Comparison of ENCODE assay signal across 14 cellular contexts in genomic region chr7:50681451-50682045, GRCh38.
DNase-seq lines count a peak whose midpoint lies in the region; ATAC-seq, FAIRE-seq and TF ChIP-seq lines count a peak whose summit lies in the region.
"Had no signal": no experiment of that assay in that cellular context is flagged by ENCODE, and none has a peak within 500 bp of the region (broad histone marks: within the 10 kb centered on the region; RNA-seq: fewer than 3 reads in every experiment).

No MANE protein-coding gene starts in this region.

- no peaks in the 10 kb centered on the region for H3K36me3 ChIP-seq in kidney (ENCODE audit: control insufficient read depth in 1 of 2, insufficient read depth in 2 of 2, low read length in 2 of 2)
- H3K36me3 ChIP-seq in Peyer's patch = no peaks in the 10 kb centered on the region
- H3K36me3 ChIP-seq: gastrocnemius medialis had no signal

- H3K27me3 Mint-ChIP-seq in natural killer cell treated with Interleukin-12 subunit alpha and Interleukin-12 subunit beta and Interleukin-15 and Interleukin-18, amount 100 ng/mL, for 72 hours = peaks cover 19 to 23% of the 10 kb centered on the region in 2 donors
- peaks cover 10 to 52% of the 10 kb centered on the region in 2 donors for H3K27me3 Mint-ChIP-seq in natural killer cell (ENCODE audit: low read depth in 2 of 2)
- H3K27me3 Mint-ChIP-seq: activated CD4-positive, alpha-beta memory T cell treated with anti-CD3 and anti-CD28 coated beads for 36 hours had no signal

- DNase-seq in natural killer cell treated with Interleukin-12 subunit alpha and Interleukin-12 subunit beta and Interleukin-15 and Interleukin-18, amount 100 ng/mL, for 72 hours (ENCODE audit: low spot score) = peak; percentile 28
- DNase-seq in natural killer cell (no peak), NCI-H2029 treated with DMSO at 0.1 percent for 48 hours (lab: John Stamatoyannopoulos, UW) (peak; percentile 48), kidney (no peak), left lobe of liver (ENCODE audit: low spot score) (no peak), HUDEP-2 (lab: John Stamatoyannopoulos, UW; ENCODE audit: unreplicated experiment in 76 of 76) (no peak), Peyer's patch (no peak)
- DNase-seq: activated CD4-positive, alpha-beta memory T cell treated with anti-CD3 and anti-CD28 coated beads for 36 hours; central memory CD4-positive, alpha-beta T cell; gastrocnemius medialis; NCI-H526 treated with DMSO at 0.1 percent for 48 hours; trophoblast cell had no signal

- H3K27me3 ChIP-seq in Peyer's patch = no peaks in the 10 kb centered on the region
- H3K27me3 ChIP-seq: gastrocnemius medialis had no signal

- H3K27ac Mint-ChIP-seq in natural killer cell treated with Interleukin-12 subunit alpha and Interleukin-12 subunit beta and Interleukin-15 and Interleukin-18, amount 100 ng/mL, for 72 hours = no peak overlapping the region
- no peak overlapping the region for H3K27ac Mint-ChIP-seq in natural killer cell
- H3K27ac Mint-ChIP-seq: activated CD4-positive, alpha-beta memory T cell treated with anti-CD3 and anti-CD28 coated beads for 36 hours; stimulated activated memory B cell treated with anti-CD40 and anti-IgM and Interleukin-4, amounts not matched to agents 10 μg/mL and 1 μg/mL and 100 μg/mL, for 72 hours had no signal

- FAIRE-seq in kidney (lab: Jason Lieb, UNC) = no peak

- H3K9me3 Mint-ChIP-seq in natural killer cell treated with Interleukin-12 subunit alpha and Interleukin-12 subunit beta and Interleukin-15 and Interleukin-18, amount 100 ng/mL, for 72 hours = no peaks in the 10 kb centered on the region
- H3K9me3 Mint-ChIP-seq in natural killer cell = no peaks in the 10 kb centered on the region
- H3K9me3 Mint-ChIP-seq: activated CD4-positive, alpha-beta memory T cell treated with anti-CD3 and anti-CD28 coated beads for 36 hours; stimulated activated memory B cell treated with anti-CD40 and anti-IgM and Interleukin-4, amounts not matched to agents 10 μg/mL and 1 μg/mL and 100 μg/mL, for 72 hours had no signal

- intact Hi-C loops in natural killer cell (cut with micrococcal nuclease) = no loop called here
- intact Hi-C loops in kidney (cut with DNase I) = no loop called here

- H3K4me3 ChIP-seq in kidney (ENCODE audit: low read length in 2 of 2) = no peak overlapping the region
- peak overlapping the region in 1 of 4 donors; percentile 2 for H3K4me3 ChIP-seq in Peyer's patch
- H3K4me3 ChIP-seq: gastrocnemius medialis had no signal

- no peaks in the 10 kb centered on the region for H3K36me3 Mint-ChIP-seq in natural killer cell treated with Interleukin-12 subunit alpha and Interleukin-12 subunit beta and Interleukin-15 and Interleukin-18, amount 100 ng/mL, for 72 hours
- no peaks in the 10 kb centered on the region for H3K36me3 Mint-ChIP-seq in natural killer cell
- H3K36me3 Mint-ChIP-seq: activated CD4-positive, alpha-beta memory T cell treated with anti-CD3 and anti-CD28 coated beads for 36 hours; stimulated activated memory B cell treated with anti-CD40 and anti-IgM and Interleukin-4, amounts not matched to agents 10 μg/mL and 1 μg/mL and 100 μg/mL, for 72 hours had no signal

- H3K27ac ChIP-seq in kidney (ENCODE audit: low read depth in 2 of 2, low read length in 2 of 2) (peak overlapping the region; percentile 20 to 23), Peyer's patch (peak overlapping the region in 2 of 4 donors; percentile 32 to 50)

- no peak for TF ChIP-seq CTCF in natural killer cell (IDR thresholded peaks at IDR 0.05)
- TF ChIP-seq CTCF in kidney (IDR thresholded peaks at IDR 0.05; ENCODE audit: borderline replicate concordance, extremely low read depth, insufficient read depth) = no peak
- TF ChIP-seq CTCF in Peyer's patch (IDR thresholded peaks at IDR 0.05) = peak in 1 of 6 experiments; percentile 4

- no peak for ATAC-seq in natural killer cell treated with Interleukin-12 subunit alpha and Interleukin-12 subunit beta and Interleukin-15 and Interleukin-18, amount 100 ng/mL, for 72 hours
- ATAC-seq in natural killer cell (no peak), left lobe of liver (no peak), esophagus mucosa (no peak)
- ATAC-seq: gastrocnemius medialis; stimulated activated memory B cell treated with anti-CD40 and anti-IgM and Interleukin-4, amounts not matched to agents 10 μg/mL and 1 μg/mL and 100 μg/mL, for 72 hours had no signal

- H3K4me3 Mint-ChIP-seq in natural killer cell treated with Interleukin-12 subunit alpha and Interleukin-12 subunit beta and Interleukin-15 and Interleukin-18, amount 100 ng/mL, for 72 hours = no peak overlapping the region
- no peak overlapping the region for H3K4me3 Mint-ChIP-seq in natural killer cell
- H3K4me3 Mint-ChIP-seq: activated CD4-positive, alpha-beta memory T cell treated with anti-CD3 and anti-CD28 coated beads for 36 hours; stimulated activated memory B cell treated with anti-CD40 and anti-IgM and Interleukin-4, amounts not matched to agents 10 μg/mL and 1 μg/mL and 100 μg/mL, for 72 hours had no signal

- H3K4me1 ChIP-seq in kidney (ENCODE audit: control insufficient read depth in 1 of 2, insufficient read depth in 1 of 2, low read depth in 1 of 2, low read length in 2 of 2) = peaks cover 28 to 60% of the 10 kb centered on the region in 2 donors
- H3K4me1 ChIP-seq in Peyer's patch = peaks cover 0 to 34% (median 0%) of the 10 kb centered on the region in 4 donors

- H3K9me3 ChIP-seq in kidney (ENCODE audit: control insufficient read depth in 1 of 2, low read length in 2 of 2) (no peaks in the 10 kb centered on the region), Peyer's patch (no peaks in the 10 kb centered on the region)
- H3K9me3 ChIP-seq: gastrocnemius medialis had no signal

- TF ChIP-seq POLR2A in Peyer's patch (IDR thresholded peaks at IDR 0.05) = no peak

- H3K4me1 Mint-ChIP-seq in natural killer cell treated with Interleukin-12 subunit alpha and Interleukin-12 subunit beta and Interleukin-15 and Interleukin-18, amount 100 ng/mL, for 72 hours (ENCODE audit: low read depth in 2 of 2) = no peaks in the 10 kb centered on the region
- H3K4me1 Mint-ChIP-seq in natural killer cell = no peaks in the 10 kb centered on the region

- no peak overlapping the region for H3K9ac ChIP-seq in kidney (ENCODE audit: low read length in 2 of 2)

Comparison
In these comparisons a context has a peak if more than half of its experiments do, and no peak if none do; other contexts are left out.
1. DNase-seq: peak in natural killer cell treated with Interleukin-12 subunit alpha and Interleukin-12 subunit beta and Interleukin-15 and Interleukin-18, amount 100 ng/mL, for 72 hours (single experiment) and NCI-H2029 treated with DMSO at 0.1 percent for 48 hours (single experiment); none in natural killer cell (single experiment), kidney (single experiment), left lobe of liver (single experiment), HUDEP-2 (0 of 76) and Peyer's patch (0 of 3).